Comparison of ENCODE assay signal across 1 cellular context in genomic region chr6:71287038-71287437, GRCh38.
TF ChIP-seq lines count a peak whose summit lies in the region.

No MANE protein-coding gene starts in this region.

TF ChIP-seq in GM12878, 131 proteins besides CTCF, POLR2A, EP300 and RAD21:
- TF ChIP-seq PAX5 (IDR thresholded peaks at IDR 0.05; ENCODE audit: borderline replicate concordance, low read depth, low read length): no peak
- TF ChIP-seq IRF3 (IDR thresholded peaks at IDR 0.05): no peak
- TF ChIP-seq POLR2AphosphoS5 (IDR thresholded peaks at IDR 0.05; ENCODE audit: low read length): no peak
- no peak for TF ChIP-seq NFXL1 (IDR thresholded peaks at IDR 0.05; ENCODE audit: borderline replicate concordance)
- TF ChIP-seq, protein P1, sequence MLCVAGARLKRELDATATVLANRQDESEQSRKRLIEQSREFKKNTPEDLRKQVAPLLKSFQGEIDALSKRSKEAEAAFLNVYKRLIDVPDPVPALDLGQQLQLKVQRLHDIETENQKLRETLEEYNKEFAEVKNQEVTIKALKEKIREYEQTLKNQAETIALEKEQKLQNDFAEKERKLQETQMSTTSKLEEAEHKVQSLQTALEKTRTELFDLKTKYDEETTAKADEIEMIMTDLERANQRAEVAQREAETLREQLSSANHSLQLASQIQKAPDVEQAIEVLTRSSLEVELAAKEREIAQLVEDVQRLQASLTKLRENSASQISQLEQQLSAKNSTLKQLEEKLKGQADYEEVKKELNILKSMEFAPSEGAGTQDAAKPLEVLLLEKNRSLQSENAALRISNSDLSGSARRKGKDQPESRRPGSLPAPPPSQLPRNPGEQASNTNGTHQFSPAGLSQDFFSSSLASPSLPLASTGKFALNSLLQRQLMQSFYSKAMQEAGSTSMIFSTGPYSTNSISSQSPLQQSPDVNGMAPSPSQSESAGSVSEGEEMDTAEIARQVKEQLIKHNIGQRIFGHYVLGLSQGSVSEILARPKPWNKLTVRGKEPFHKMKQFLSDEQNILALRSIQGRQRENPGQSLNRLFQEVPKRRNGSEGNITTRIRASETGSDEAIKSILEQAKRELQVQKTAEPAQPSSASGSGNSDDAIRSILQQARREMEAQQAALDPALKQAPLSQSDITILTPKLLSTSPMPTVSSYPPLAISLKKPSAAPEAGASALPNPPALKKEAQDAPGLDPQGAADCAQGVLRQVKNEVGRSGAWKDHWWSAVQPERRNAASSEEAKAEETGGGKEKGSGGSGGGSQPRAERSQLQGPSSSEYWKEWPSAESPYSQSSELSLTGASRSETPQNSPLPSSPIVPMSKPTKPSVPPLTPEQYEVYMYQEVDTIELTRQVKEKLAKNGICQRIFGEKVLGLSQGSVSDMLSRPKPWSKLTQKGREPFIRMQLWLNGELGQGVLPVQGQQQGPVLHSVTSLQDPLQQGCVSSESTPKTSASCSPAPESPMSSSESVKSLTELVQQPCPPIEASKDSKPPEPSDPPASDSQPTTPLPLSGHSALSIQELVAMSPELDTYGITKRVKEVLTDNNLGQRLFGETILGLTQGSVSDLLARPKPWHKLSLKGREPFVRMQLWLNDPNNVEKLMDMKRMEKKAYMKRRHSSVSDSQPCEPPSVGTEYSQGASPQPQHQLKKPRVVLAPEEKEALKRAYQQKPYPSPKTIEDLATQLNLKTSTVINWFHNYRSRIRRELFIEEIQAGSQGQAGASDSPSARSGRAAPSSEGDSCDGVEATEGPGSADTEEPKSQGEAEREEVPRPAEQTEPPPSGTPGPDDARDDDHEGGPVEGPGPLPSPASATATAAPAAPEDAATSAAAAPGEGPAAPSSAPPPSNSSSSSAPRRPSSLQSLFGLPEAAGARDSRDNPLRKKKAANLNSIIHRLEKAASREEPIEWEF (IDR thresholded peaks at IDR 0.05; ENCODE audit: insufficient replicate concordance, low read depth, low read length): no peak
- no peak for TF ChIP-seq KLF5 (IDR thresholded peaks at IDR 0.05; ENCODE audit: partially characterized antibody)
- TF ChIP-seq, protein P2, sequence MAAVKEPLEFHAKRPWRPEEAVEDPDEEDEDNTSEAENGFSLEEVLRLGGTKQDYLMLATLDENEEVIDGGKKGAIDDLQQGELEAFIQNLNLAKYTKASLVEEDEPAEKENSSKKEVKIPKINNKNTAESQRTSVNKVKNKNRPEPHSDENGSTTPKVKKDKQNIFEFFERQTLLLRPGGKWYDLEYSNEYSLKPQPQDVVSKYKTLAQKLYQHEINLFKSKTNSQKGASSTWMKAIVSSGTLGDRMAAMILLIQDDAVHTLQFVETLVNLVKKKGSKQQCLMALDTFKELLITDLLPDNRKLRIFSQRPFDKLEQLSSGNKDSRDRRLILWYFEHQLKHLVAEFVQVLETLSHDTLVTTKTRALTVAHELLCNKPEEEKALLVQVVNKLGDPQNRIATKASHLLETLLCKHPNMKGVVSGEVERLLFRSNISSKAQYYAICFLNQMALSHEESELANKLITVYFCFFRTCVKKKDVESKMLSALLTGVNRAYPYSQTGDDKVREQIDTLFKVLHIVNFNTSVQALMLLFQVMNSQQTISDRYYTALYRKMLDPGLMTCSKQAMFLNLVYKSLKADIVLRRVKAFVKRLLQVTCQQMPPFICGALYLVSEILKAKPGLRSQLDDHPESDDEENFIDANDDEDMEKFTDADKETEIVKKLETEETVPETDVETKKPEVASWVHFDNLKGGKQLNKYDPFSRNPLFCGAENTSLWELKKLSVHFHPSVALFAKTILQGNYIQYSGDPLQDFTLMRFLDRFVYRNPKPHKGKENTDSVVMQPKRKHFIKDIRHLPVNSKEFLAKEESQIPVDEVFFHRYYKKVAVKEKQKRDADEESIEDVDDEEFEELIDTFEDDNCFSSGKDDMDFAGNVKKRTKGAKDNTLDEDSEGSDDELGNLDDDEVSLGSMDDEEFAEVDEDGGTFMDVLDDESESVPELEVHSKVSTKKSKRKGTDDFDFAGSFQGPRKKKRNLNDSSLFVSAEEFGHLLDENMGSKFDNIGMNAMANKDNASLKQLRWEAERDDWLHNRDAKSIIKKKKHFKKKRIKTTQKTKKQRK (IDR thresholded peaks at IDR 0.05; ENCODE audit: low read depth, low read length): no peak
- TF ChIP-seq CHD2 (IDR thresholded peaks at IDR 0.05; ENCODE audit: borderline replicate concordance, low read depth, low read length): no peak
- TF ChIP-seq, protein P3, sequence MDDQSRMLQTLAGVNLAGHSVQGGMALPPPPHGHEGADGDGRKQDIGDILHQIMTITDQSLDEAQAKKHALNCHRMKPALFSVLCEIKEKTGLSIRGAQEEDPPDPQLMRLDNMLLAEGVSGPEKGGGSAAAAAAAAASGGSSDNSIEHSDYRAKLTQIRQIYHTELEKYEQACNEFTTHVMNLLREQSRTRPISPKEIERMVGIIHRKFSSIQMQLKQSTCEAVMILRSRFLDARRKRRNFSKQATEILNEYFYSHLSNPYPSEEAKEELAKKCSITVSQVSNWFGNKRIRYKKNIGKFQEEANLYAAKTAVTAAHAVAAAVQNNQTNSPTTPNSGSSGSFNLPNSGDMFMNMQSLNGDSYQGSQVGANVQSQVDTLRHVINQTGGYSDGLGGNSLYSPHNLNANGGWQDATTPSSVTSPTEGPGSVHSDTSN (IDR thresholded peaks at IDR 0.05; ENCODE audit: insufficient replicate concordance, low read depth, low read length): no peak
- no peak for TF ChIP-seq BACH1 (IDR thresholded peaks at IDR 0.05; ENCODE audit: borderline replicate concordance)
- no peak for TF ChIP-seq CHD4 (IDR thresholded peaks at IDR 0.05)
- TF ChIP-seq LARP7 (IDR thresholded peaks at IDR 0.05): no peak
- no peak for TF ChIP-seq CREM (IDR thresholded peaks at IDR 0.05; ENCODE audit: low read depth)
